Comparison of ENCODE assay signal across 15 cellular contexts in genomic region chr17:76219670-76220383, GRCh38. TPM values are rescaled to one million over a fixed set of nuclear protein-coding genes. Genes with fewer than 3 reads are reported as not detected.
"Had no signal": no experiment of that assay in that cellular context is flagged by ENCODE, and none has a peak within 500 bp of the region (broad histone marks: within the 10 kb centered on the region; RNA-seq: fewer than 3 reads in every experiment).

No MANE protein-coding gene starts in this region.

- H3K4me3 Mint-ChIP-seq: naive thymus-derived CD8-positive, alpha-beta T cell; stimulated activated naive B cell treated with anti-CD40 and anti-IgM and Interleukin-4, amounts not matched to agents 10 μg/mL and 1 μg/mL and 100 μg/mL, for 72 hours had no signal

- H3K36me3 Mint-ChIP-seq: stimulated activated naive B cell treated with anti-CD40 and anti-IgM and Interleukin-4, amounts not matched to agents 10 μg/mL and 1 μg/mL and 100 μg/mL, for 72 hours had no signal

- H3K9me3 Mint-ChIP-seq: naive thymus-derived CD8-positive, alpha-beta T cell had no signal

- DNase-seq: activated CD4-positive, alpha-beta T cell treated with anti-CD3 and anti-CD28 coated beads for 4 hours; foreskin melanocyte; head of caudate nucleus; mammary epithelial cell; naive thymus-derived CD8-positive, alpha-beta T cell; psoas muscle; spleen; stimulated activated CD4-positive, alpha-beta T cell treated with anti-CD3 and anti-CD28 coated beads, Interleukin-1b, Interleukin-23, amount 100 ng/mL, for 48 hours; stimulated activated naive B cell treated with anti-CD40 and anti-IgM and Interleukin-4, amounts not matched to agents 10 μg/mL and 1 μg/mL and 100 μg/mL, for 72 hours; T1000; upper lobe of right lung had no signal

- H3K9me3 ChIP-seq: mucosa of descending colon, psoas muscle, spleen, suprapubic skin, upper lobe of right lung had no signal

- H3K27me3 ChIP-seq: spleen, suprapubic skin, upper lobe of right lung had no signal

- H3K27me3 Mint-ChIP-seq: naive thymus-derived CD8-positive, alpha-beta T cell; stimulated activated naive B cell treated with anti-CD40 and anti-IgM and Interleukin-4, amounts not matched to agents 10 μg/mL and 1 μg/mL and 100 μg/mL, for 72 hours had no signal

- H3K4me3 ChIP-seq: mucosa of descending colon, psoas muscle, spleen, suprapubic skin, upper lobe of right lung had no signal

- ATAC-seq: naive thymus-derived CD8-positive, alpha-beta T cell; sciatic nerve; stimulated activated naive B cell treated with anti-CD40 and anti-IgM and Interleukin-4, amounts not matched to agents 10 μg/mL and 1 μg/mL and 100 μg/mL, for 72 hours; upper lobe of right lung had no signal

- H3K36me3 ChIP-seq: spleen, suprapubic skin, upper lobe of right lung had no signal

- H3K27ac Mint-ChIP-seq: stimulated activated naive B cell treated with anti-CD40 and anti-IgM and Interleukin-4, amounts not matched to agents 10 μg/mL and 1 μg/mL and 100 μg/mL, for 72 hours had no signal

- H3K27ac ChIP-seq: spleen, suprapubic skin, upper lobe of right lung, VCaP had no signal

- H3K4me1 ChIP-seq: psoas muscle, spleen, suprapubic skin, upper lobe of right lung had no signal

RNA-seq across cellular contexts. Expression of gene RNF157, which starts 20.5 kb away (rescaled TPM):
- total RNA-seq: mammary epithelial cell had no signal
